9 cellular contexts compared by ENCODE assay signal in genomic region chr1:40386311-40386778, GRCh38. TPM values are rescaled to one million over a fixed set of nuclear protein-coding genes. Genes with fewer than 3 reads are reported as not detected.
A peak's percentile ranks its signal among the peaks of the same experiment; 100 is the strongest.
DNase-seq lines count a peak whose midpoint lies in the region; ATAC-seq, FAIRE-seq and TF ChIP-seq lines count a peak whose summit lies in the region.
"Had no signal": no experiment of that assay in that cellular context is flagged by ENCODE, and none has a peak within 500 bp of the region (broad histone marks: within the 10 kb centered on the region; RNA-seq: fewer than 3 reads in every experiment).

No MANE protein-coding gene starts in this region.

- CTCF ChIA-PET in activated CD4-positive, alpha-beta memory T cell treated with anti-CD3 and anti-CD28 coated beads for 36 hours (lab: Charles Lee), result interaction anchor here (0.7 to 9.1 kb wide), 9 partner anchors 8 to 307 kb away, joined by 3 to 74 read pairs (median 16); partner anchors contain the start of gene SMAP2

- no peaks in the 10 kb centered on the region for H3K9me3 Mint-ChIP-seq in HFFc6
- H3K9me3 Mint-ChIP-seq in activated CD4-positive, alpha-beta memory T cell treated with anti-CD3 and anti-CD28 coated beads for 36 hours, result no peaks in the 10 kb centered on the region
- no peaks in the 10 kb centered on the region for H3K9me3 Mint-ChIP-seq in stimulated activated effector memory CD8-positive, alpha-beta T cell treated with anti-CD3 and anti-CD28 coated beads, Interleukin-12 subunit alpha, Interleukin-12 subunit beta, amount 100 ng/mL, for 72 hours

- peaks cover 2% of the 10 kb centered on the region; the same call in 1 of the 2 replicates for H3K27me3 Mint-ChIP-seq in HFFc6 (ENCODE audit: insufficient read depth)
- H3K27me3 Mint-ChIP-seq in activated CD4-positive, alpha-beta memory T cell treated with anti-CD3 and anti-CD28 coated beads for 36 hours, result no peaks in the 10 kb centered on the region

- no peak overlapping the region for H3K4me3 ChIP-seq in kidney (ENCODE audit: low read length in 2 of 2)

- no peak for ATAC-seq in stimulated activated effector memory CD8-positive, alpha-beta T cell treated with anti-CD3 and anti-CD28 coated beads, Interleukin-12 subunit alpha, Interleukin-12 subunit beta, amount 100 ng/mL, for 72 hours
- ATAC-seq in activated CD4-positive, CD25-positive, alpha-beta regulatory T cell treated with anti-CD3 and anti-CD28 coated beads, Interleukin-2, amount 50 U/mL, for 24 hours, result no peak
- ATAC-seq in HG03280 (IDR thresholded peaks at IDR 0.05; ENCODE audit: unreplicated experiment), result no peak
- ATAC-seq in HG02588 (IDR thresholded peaks at IDR 0.05; ENCODE audit: unreplicated experiment), result no peak

- peak overlapping the region; percentile 65 to 68 for H3K27ac ChIP-seq in kidney (ENCODE audit: low read depth in 2 of 2, low read length in 2 of 2)

- no peak overlapping the region for H3K4me3 Mint-ChIP-seq in HFFc6
- peak overlapping the region; percentile 81 for H3K4me3 Mint-ChIP-seq in activated CD4-positive, alpha-beta memory T cell treated with anti-CD3 and anti-CD28 coated beads for 36 hours
- peak overlapping the region; percentile 84 for H3K4me3 Mint-ChIP-seq in stimulated activated effector memory CD8-positive, alpha-beta T cell treated with anti-CD3 and anti-CD28 coated beads, Interleukin-12 subunit alpha, Interleukin-12 subunit beta, amount 100 ng/mL, for 72 hours

- H3K4me1 ChIP-seq in kidney (ENCODE audit: control insufficient read depth in 1 of 2, insufficient read depth in 1 of 2, low read depth in 1 of 2, low read length in 2 of 2), result peaks cover 4 to 6% of the 10 kb centered on the region in 2 donors

- no peaks in the 10 kb centered on the region for H3K36me3 ChIP-seq in kidney (ENCODE audit: control insufficient read depth in 1 of 2, insufficient read depth in 2 of 2, low read length in 2 of 2)

- H3K36me3 Mint-ChIP-seq in HFFc6 (ENCODE audit: low read depth), result no peaks in the 10 kb centered on the region
- peaks cover 72% of the 10 kb centered on the region for H3K36me3 Mint-ChIP-seq in activated CD4-positive, alpha-beta memory T cell treated with anti-CD3 and anti-CD28 coated beads for 36 hours
- peaks cover 97% of the 10 kb centered on the region for H3K36me3 Mint-ChIP-seq in stimulated activated effector memory CD8-positive, alpha-beta T cell treated with anti-CD3 and anti-CD28 coated beads, Interleukin-12 subunit alpha, Interleukin-12 subunit beta, amount 100 ng/mL, for 72 hours

- TF ChIP-seq CTCF in HFFc6 (IDR thresholded peaks at IDR 0.05) (no peak), kidney (IDR thresholded peaks at IDR 0.05; ENCODE audit: borderline replicate concordance, extremely low read depth, insufficient read depth) (no peak)

- no peak for FAIRE-seq in kidney (lab: Jason Lieb, UNC)
- FAIRE-seq: bronchial epithelial cell had no signal

- H3K9me3 ChIP-seq in kidney (ENCODE audit: control insufficient read depth in 1 of 2, low read length in 2 of 2), result no peaks in the 10 kb centered on the region

- intact Hi-C loops in activated CD4-positive, alpha-beta memory T cell treated with anti-CD3 and anti-CD28 coated beads for 36 hours (cut with micrococcal nuclease), result loop anchor here (10.0 kb wide), 1 partner anchor 1192 kb away; no protein-coding TSS in a partner anchor
- intact Hi-C loops in kidney (cut with DNase I), result no loop called here

- peaks cover 66% of the 10 kb centered on the region for H3K4me1 Mint-ChIP-seq in HFFc6 (ENCODE audit: low read depth)
- peaks cover 90% of the 10 kb centered on the region for H3K4me1 Mint-ChIP-seq in activated CD4-positive, alpha-beta memory T cell treated with anti-CD3 and anti-CD28 coated beads for 36 hours (ENCODE audit: low read depth)
- H3K4me1 Mint-ChIP-seq in stimulated activated effector memory CD8-positive, alpha-beta T cell treated with anti-CD3 and anti-CD28 coated beads, Interleukin-12 subunit alpha, Interleukin-12 subunit beta, amount 100 ng/mL, for 72 hours, result peaks cover 87% of the 10 kb centered on the region

- no peak for DNase-seq in HFFc6
- DNase-seq in activated CD4-positive, alpha-beta memory T cell treated with anti-CD3 and anti-CD28 coated beads for 36 hours, result no peak
- no peak for DNase-seq in kidney
- DNase-seq in stimulated activated effector memory CD8-positive, alpha-beta T cell treated with anti-CD3 and anti-CD28 coated beads, Interleukin-12 subunit alpha, Interleukin-12 subunit beta, amount 100 ng/mL, for 72 hours (ENCODE audit: low spot score in 2 of 2), result no peak
- no peak for DNase-seq in activated gamma-delta T cell (lab: John Stamatoyannopoulos, UW)

- peak overlapping the region in 1 of 2 donors; percentile 15 for H3K9ac ChIP-seq in kidney (ENCODE audit: low read length in 2 of 2)

- H3K27ac Mint-ChIP-seq in HFFc6, result peak overlapping the region; percentile 14
- H3K27ac Mint-ChIP-seq in activated CD4-positive, alpha-beta memory T cell treated with anti-CD3 and anti-CD28 coated beads for 36 hours, result peak overlapping the region; percentile 100
- H3K27ac Mint-ChIP-seq in stimulated activated effector memory CD8-positive, alpha-beta T cell treated with anti-CD3 and anti-CD28 coated beads, Interleukin-12 subunit alpha, Interleukin-12 subunit beta, amount 100 ng/mL, for 72 hours, result peak overlapping the region; percentile 97

- POLR2A ChIA-PET in activated CD4-positive, alpha-beta memory T cell treated with anti-CD3 and anti-CD28 coated beads for 36 hours (lab: Charles Lee), result interaction anchor here (0.6 to 12.1 kb wide), 13 partner anchors 7 to 1188 kb away, joined by 3 to 176 read pairs (median 11); partner anchors contain the start of genes SMAP2 and ZFP69B

RNA-seq across cellular contexts. Expression of gene SMAP2, which starts 12.8 kb away (rescaled TPM):
- 10 to 100 TPM; 27.7 to 37.5 (median 32.7) TPM for total RNA-seq in HFFc6 (2021; fragmentation: NEBNext Ultra II Directional; extraction: Animal tissue kit (Norgen Biotek cat#: 25700))
- 100 to 1,000 TPM; 250 to 254 TPM for total RNA-seq in activated CD4-positive, alpha-beta memory T cell treated with anti-CD3 and anti-CD28 coated beads for 36 hours
- total RNA-seq in kidney, result 61.3 TPM
- polyA plus RNA-seq in kidney (ENCODE audit: insufficient read depth, low read depth, low replicate concordance), result 17.9 TPM

Comparison
In these comparisons a context has a peak if more than half of its experiments do, and no peak if none do; other contexts are left out.
1. H3K27ac Mint-ChIP-seq: peak in every context shown above with its lines; median percentile 100 in activated CD4-positive, alpha-beta memory T cell treated with anti-CD3 and anti-CD28 coated beads for 36 hours; 97 in stimulated activated effector memory CD8-positive, alpha-beta T cell treated with anti-CD3 and anti-CD28 coated beads, Interleukin-12 subunit alpha, Interleukin-12 subunit beta, amount 100 ng/mL, for 72 hours; 14 in HFFc6.